ENCODE assay signal across 8 cellular contexts in the genomic region with DNA sequence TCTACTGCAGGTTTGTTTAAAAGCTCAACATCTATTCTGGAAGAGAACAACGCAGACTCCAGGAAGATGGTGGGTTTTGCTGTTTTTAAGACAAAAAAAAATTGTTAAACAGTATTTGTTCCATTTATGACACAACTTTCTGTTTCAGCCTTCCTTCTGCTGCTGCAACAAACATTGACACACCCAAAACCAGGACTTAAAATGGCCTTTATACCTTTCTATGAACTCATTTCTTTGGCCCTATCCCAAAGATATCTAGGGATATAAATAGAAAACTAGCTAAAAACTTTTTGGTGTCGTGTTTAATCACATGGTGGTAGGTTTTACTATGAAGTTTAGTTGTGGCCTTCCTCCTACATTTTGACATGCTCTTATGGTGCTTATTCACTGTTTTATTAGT. TPM values are rescaled to one million over a fixed set of nuclear protein-coding genes. Genes with fewer than 3 reads are reported as not detected.
DNase-seq lines count a peak whose midpoint lies in the region; ATAC-seq and TF ChIP-seq lines count a peak whose summit lies in the region.

No MANE protein-coding gene starts in this region.

- ATAC-seq in GM21526 (IDR thresholded peaks at IDR 0.05; ENCODE audit: low FRiP score, unreplicated experiment) (peak; percentile 24), HG03460 (IDR thresholded peaks at IDR 0.05; ENCODE audit: unreplicated experiment) (no peak)

- H3K4me3 Mint-ChIP-seq in type B pancreatic cell = peak overlapping the region; percentile 92

- H4K20me1 ChIP-seq in hepatocyte (ENCODE audit: insufficient read depth, poor library complexity, severe bottlenecking) = no peaks in the 10 kb centered on the region

- no peaks in the 10 kb centered on the region for H3K9me3 Mint-ChIP-seq in type B pancreatic cell

- TF ChIP-seq POLR2A in NB4 (IDR thresholded peaks at IDR 0.05; ENCODE audit: extremely low read depth, insufficient read length) = no peak

- H3K27me3 ChIP-seq in BJ (ENCODE audit: control insufficient read depth, insufficient read depth, low read length) (no peaks in the 10 kb centered on the region), hepatocyte (no peaks in the 10 kb centered on the region)

- WGBS in hepatocyte (ENCODE audit: low lambda C conversion rate, missing lambda C conversion rate) = 60% methylated on average over 2 of the region's 2 CpGs

- DNase-seq in BJ (ENCODE audit: low read depth) = no peak
- no peak for DNase-seq in NB4 (ENCODE audit: low read depth)
- DNase-seq in hepatocyte (ENCODE audit: low spot score) = no peak
- no peak for DNase-seq in type B pancreatic cell (ENCODE audit: extremely low spot score, unreplicated experiment)
- DNase-seq in NCI-H1436 treated with DMSO at 0.1 percent for 48 hours (lab: John Stamatoyannopoulos, UW) = no peak
- DNase-seq in iPS-NIHi11 (ENCODE audit: low spot score) = no peak

- H3K9me3 ChIP-seq in hepatocyte (ENCODE audit: low read depth) = no peaks in the 10 kb centered on the region

- peaks cover 3% of the 10 kb centered on the region for H3K36me3 Mint-ChIP-seq in type B pancreatic cell

- peaks cover 4% of the 10 kb centered on the region for H3K4me1 Mint-ChIP-seq in type B pancreatic cell (ENCODE audit: unreplicated experiment)

- H3K4me1 ChIP-seq in hepatocyte (ENCODE audit: insufficient read depth) = no peaks in the 10 kb centered on the region

- H3K4me3 ChIP-seq in BJ (ENCODE audit: low read depth, low read length) (peak overlapping the region; percentile 74; the same call in 1 of the 2 replicates), NB4 (ENCODE audit: low read depth, low read length) (peak overlapping the region; percentile 54), hepatocyte (no peak overlapping the region)

- no peak for TF ChIP-seq CTCF in BJ (IDR thresholded peaks at IDR 0.05; ENCODE audit: insufficient read depth, low read depth, low read length)
- TF ChIP-seq CTCF in NB4 (IDR thresholded peaks at IDR 0.05; ENCODE audit: low read depth, low read length) = no peak
- TF ChIP-seq CTCF in hepatocyte (IDR thresholded peaks at IDR 0.05; ENCODE audit: poor library complexity) = no peak
- no peak for TF ChIP-seq CTCF in type B pancreatic cell (conservative IDR thresholded peaks at IDR 0.05)

- H3K79me2 ChIP-seq in hepatocyte = peaks cover 21% of the 10 kb centered on the region

- CTCF ChIA-PET in BJ (lab: Yijun Ruan, JAX) = interaction anchor here (1.3 kb wide), 1 partner anchor 18 kb away, joined by 3 read pairs; no protein-coding TSS in a partner anchor

- peak overlapping the region; percentile 90 for H3K27ac ChIP-seq in hepatocyte

- H3K4me2 ChIP-seq in hepatocyte = peak overlapping the region; percentile 85

- H3K36me3 ChIP-seq in BJ (ENCODE audit: control insufficient read depth, insufficient read depth, low read length) (no peaks in the 10 kb centered on the region), hepatocyte (replicated peaks; ENCODE audit: insufficient read depth, low read depth) (no peaks in the 10 kb centered on the region)

- H3K27ac Mint-ChIP-seq in type B pancreatic cell = peak overlapping the region; percentile 96

- POLR2A ChIA-PET in BJ (lab: Charles Lee) = interaction anchor here (0.6 kb wide), 1 partner anchor 17 kb away, joined by 4 read pairs; no protein-coding TSS in a partner anchor

- H3K9me2 ChIP-seq in hepatocyte (replicated peaks; ENCODE audit: insufficient read depth) = no peaks in the 10 kb centered on the region

- peak overlapping the region; percentile 74 for H2AFZ ChIP-seq in hepatocyte

- peaks cover 47% of the 10 kb centered on the region for H3K27me3 Mint-ChIP-seq in type B pancreatic cell

RNA-seq across cellular contexts. Expression of gene GALNT3, which starts 1.0 kb away (rescaled TPM):
- polyA plus RNA-seq in BJ (2011; rRNA removed) (2.4 and 5.4 TPM in 2 replicates), hepatocyte (15.8 and 21.5 TPM in 2 replicates)
- 3.3 and 5.0 TPM in 2 replicates for polyA minus RNA-seq in BJ (2011; rRNA and poly(A)+ RNA removed)
- total RNA-seq in hepatocyte (48.1 and 49.9 TPM in 2 replicates), type B pancreatic cell (ENCODE audit: low replicate concordance) (28.8 and 62.1 TPM in 2 replicates)
